ENCODE assay signal across 33 cellular contexts in genomic region chr10:90328896-90329295, GRCh38.
"Had no signal": no experiment of that assay in that cellular context is flagged by ENCODE, and none has a peak within 500 bp of the region (broad histone marks: within the 10 kb centered on the region; RNA-seq: fewer than 3 reads in every experiment).

No MANE protein-coding gene starts in this region.

- H3K4me1 Mint-ChIP-seq: activated CD4-positive, alpha-beta T cell treated with anti-CD3 and anti-CD28 coated beads, Interleukin-2, amount 10 ng/mL, durations not matched to agents 24 days and 14 days; activated naive CD8-positive, alpha-beta T cell treated with anti-CD3 and anti-CD28 coated beads for 36 hours; activated T-helper 17 cell treated with anti-CD3 and anti-CD28 coated beads, Interleukin-2, amount 50 U/mL, for 72 hours; T-cell; T-helper 17 cell had no signal

- DNase-seq: activated CD4-positive, alpha-beta T cell treated with anti-CD3 and anti-CD28 coated beads, Interleukin-2, amount 10 ng/mL, durations not matched to agents 24 days and 14 days; activated CD4-positive, alpha-beta T cell treated with anti-CD3 and anti-CD28 coated beads, Interleukin-2, amount 50 U/mL, for 4 hours; activated CD8-positive, alpha-beta T cell treated with anti-CD3 and anti-CD28 coated beads for 36 hours; activated effector memory CD4-positive, alpha-beta T cell treated with anti-CD3 and anti-CD28 coated beads, Interleukin-2, amount 50 U/mL, for 16 hours; activated naive CD4-positive, alpha-beta T cell; activated naive CD4-positive, alpha-beta T cell treated with anti-CD3 and anti-CD28 coated beads, Interleukin-2, amount 50 U/mL, for 16 hours; activated naive CD8-positive, alpha-beta T cell treated with anti-CD3 and anti-CD28 coated beads for 36 hours; activated T-cell treated with anti-CD3 and anti-CD28 coated beads, Interleukin-2, amount 50 U/mL, for 1 hour; activated T-cell treated with anti-CD3 and anti-CD28 coated beads, Interleukin-2, amount 50 U/mL, for 72 hours; amniotic stem cell; aorta; brain microvascular endothelial cell; central memory CD4-positive, alpha-beta T cell; MM.1S; MV-4-11; NCI-H1092; NCI-H1436 treated with DMSO at 0.1 percent for 48 hours; NCI-H187 treated with DMSO at 0.1 percent for 48 hours; NCI-H345; NCI-H524 treated with DMSO at 0.1 percent for 48 hours; NCI-H748 treated with DMSO at 0.1 percent for 48 hours; NK-92 treated with Interleukin-12 subunit alpha and Interleukin-12 subunit beta, amount 100 ng/mL, for 24 hours; PC-3; Peyer's patch; RPMI8226; SHP77 treated with DMSO at 0.1 percent for 48 hours; SK-N-SH; T-cell; T-helper 17 cell; WERI-Rb-1 had no signal

- H3K4me1 ChIP-seq: Peyer's patch had no signal

- H3K4me3 Mint-ChIP-seq: activated CD4-positive, alpha-beta T cell treated with anti-CD3 and anti-CD28 coated beads, Interleukin-2, amount 10 ng/mL, durations not matched to agents 24 days and 14 days; activated CD8-positive, alpha-beta T cell treated with anti-CD3 and anti-CD28 coated beads for 36 hours; activated naive CD8-positive, alpha-beta T cell treated with anti-CD3 and anti-CD28 coated beads for 36 hours; activated T-cell treated with anti-CD3 and anti-CD28 coated beads, Interleukin-2, amount 50 U/mL, for 72 hours; activated T-helper 17 cell treated with anti-CD3 and anti-CD28 coated beads, Interleukin-2, amount 50 U/mL, for 72 hours; T-cell; T-helper 17 cell had no signal

- H3K9me3 ChIP-seq: Peyer's patch, SJSA1, SK-N-SH had no signal

- H3K36me3 ChIP-seq: brain microvascular endothelial cell, Peyer's patch, SJSA1, WERI-Rb-1 had no signal

- H3K27me3 Mint-ChIP-seq: activated CD4-positive, alpha-beta T cell treated with anti-CD3 and anti-CD28 coated beads, Interleukin-2, amount 10 ng/mL, durations not matched to agents 24 days and 14 days; activated CD8-positive, alpha-beta T cell treated with anti-CD3 and anti-CD28 coated beads for 36 hours; activated T-helper 17 cell treated with anti-CD3 and anti-CD28 coated beads, Interleukin-2, amount 50 U/mL, for 72 hours had no signal

- H3K9me3 Mint-ChIP-seq: activated CD4-positive, alpha-beta T cell treated with anti-CD3 and anti-CD28 coated beads, Interleukin-2, amount 10 ng/mL, durations not matched to agents 24 days and 14 days; activated CD8-positive, alpha-beta T cell treated with anti-CD3 and anti-CD28 coated beads for 36 hours; activated naive CD8-positive, alpha-beta T cell treated with anti-CD3 and anti-CD28 coated beads for 36 hours had no signal

- H3K36me3 Mint-ChIP-seq: activated naive CD8-positive, alpha-beta T cell treated with anti-CD3 and anti-CD28 coated beads for 36 hours; T-cell had no signal

- H3K4me3 ChIP-seq: Peyer's patch, SJSA1 had no signal

- H3K27ac Mint-ChIP-seq: activated CD4-positive, alpha-beta T cell treated with anti-CD3 and anti-CD28 coated beads, Interleukin-2, amount 10 ng/mL, durations not matched to agents 24 days and 14 days; activated CD8-positive, alpha-beta T cell treated with anti-CD3 and anti-CD28 coated beads for 36 hours; activated naive CD8-positive, alpha-beta T cell treated with anti-CD3 and anti-CD28 coated beads for 36 hours; activated T-cell treated with anti-CD3 and anti-CD28 coated beads, Interleukin-2, amount 50 U/mL, for 72 hours; activated T-helper 17 cell treated with anti-CD3 and anti-CD28 coated beads, Interleukin-2, amount 50 U/mL, for 72 hours; T-cell; T-helper 17 cell had no signal

- ATAC-seq: activated CD8-positive, alpha-beta T cell treated with anti-CD3 and anti-CD28 coated beads for 36 hours; activated T-cell treated with anti-CD3 and anti-CD28 coated beads, Interleukin-2, amount 50 U/mL, for 72 hours; activated T-helper 17 cell treated with anti-CD3 and anti-CD28 coated beads, Interleukin-2, amount 50 U/mL, for 72 hours; PC-3; T-cell; T-helper 17 cell had no signal

- H3K27ac ChIP-seq: brain microvascular endothelial cell, KMS-11, Peyer's patch, SJSA1, WERI-Rb-1 had no signal

- H3K27me3 ChIP-seq: brain microvascular endothelial cell, Peyer's patch, SJSA1 had no signal
